Comparison of ENCODE assay signal across 2 cellular contexts in the genomic region with DNA sequence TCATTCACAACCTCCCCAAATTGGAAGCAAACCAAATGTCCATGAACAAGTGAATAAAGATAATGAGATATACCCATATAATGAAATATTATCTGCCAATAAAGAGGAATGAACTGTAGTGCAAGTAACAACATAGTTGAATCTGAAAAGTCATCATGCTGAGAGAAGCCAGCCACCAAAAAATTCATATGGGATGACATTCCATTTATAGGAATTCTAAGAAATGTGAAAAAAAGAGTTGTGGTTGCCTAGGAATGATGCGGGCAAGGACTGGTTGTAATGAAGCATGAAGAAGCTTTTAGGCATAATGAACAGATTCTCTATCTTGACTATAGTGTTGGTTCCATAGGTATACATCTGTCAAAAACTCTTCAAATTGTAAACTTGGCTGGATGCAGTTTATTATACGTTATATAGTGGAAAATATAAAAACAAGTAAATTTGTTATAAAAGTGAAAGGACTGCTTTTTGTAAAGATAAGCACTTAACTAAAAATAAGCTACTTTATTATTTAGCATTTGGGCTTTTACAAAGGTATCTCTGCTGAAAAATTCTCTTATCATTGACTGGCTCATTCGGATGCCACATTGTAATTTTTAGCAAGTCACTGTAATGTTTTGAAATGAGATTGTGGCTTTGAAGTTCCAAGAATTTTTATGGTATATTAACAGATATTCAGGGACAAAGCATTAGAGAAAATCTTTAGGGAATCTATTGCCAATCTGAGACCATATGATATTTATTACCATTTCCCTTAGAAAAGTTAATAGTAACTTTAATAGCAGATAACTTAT.
TF ChIP-seq lines count a peak whose summit lies in the region.

No MANE protein-coding gene starts in this region.

TF ChIP-seq in IMR-90, 13 proteins besides CTCF, POLR2A, EP300 and RAD21:
- TF ChIP-seq CEBPB (IDR thresholded peaks at IDR 0.05; ENCODE audit: low read depth, low read length), result no peak
- no peak for TF ChIP-seq MAZ (IDR thresholded peaks at IDR 0.05; ENCODE audit: borderline replicate concordance, low read depth, low read length)
- TF ChIP-seq RFX5 (IDR thresholded peaks at IDR 0.05; ENCODE audit: low read depth, low read length), result no peak
- no peak for TF ChIP-seq USF2 (IDR thresholded peaks at IDR 0.05; ENCODE audit: low read depth, low read length)

TF ChIP-seq in GM12891, 5 proteins besides CTCF, POLR2A, EP300 and RAD21:
- TF ChIP-seq POU2F2 (IDR thresholded peaks at IDR 0.05; ENCODE audit: low read depth, low read length) (no peak), SPI1 (IDR thresholded peaks at IDR 0.05; ENCODE audit: low read depth, low read length) (no peak), PAX5 (IDR thresholded peaks at IDR 0.05; ENCODE audit: insufficient read depth, low read length, severe bottlenecking) (no peak), POLR2AphosphoS5 (IDR thresholded peaks at IDR 0.05; ENCODE audit: low read depth, low read length) (no peak), TAF1 (IDR thresholded peaks at IDR 0.05; ENCODE audit: low read depth, low read length) (no peak)
